ENCODE assay signal across 9 cellular contexts in genomic region chr4:106329027-106329618, GRCh38. TPM values are rescaled to one million over a fixed set of nuclear protein-coding genes. Genes with fewer than 3 reads are reported as not detected.
DNase-seq lines count a peak whose midpoint lies in the region; ATAC-seq, FAIRE-seq and TF ChIP-seq lines count a peak whose summit lies in the region.
"Had no signal": no experiment of that assay in that cellular context is flagged by ENCODE, and none has a peak within 500 bp of the region (broad histone marks: within the 10 kb centered on the region; RNA-seq: fewer than 3 reads in every experiment).

No MANE protein-coding gene starts in this region.

- TF ChIP-seq CTCF in SU-DHL-6 (IDR thresholded peaks at IDR 0.05; ENCODE audit: insufficient read depth, low read length, poor library complexity, severe bottlenecking) (peak; percentile 20), fibroblast of pulmonary artery (IDR thresholded peaks at IDR 0.05; ENCODE audit: low read length, missing control alignments) (peak; percentile 84)

- H3K9me2 ChIP-seq in SU-DHL-6 (replicated peaks; ENCODE audit: insufficient read depth, low read length), result no peaks in the 10 kb centered on the region

- H3K79me2 ChIP-seq in SU-DHL-6 (ENCODE audit: insufficient read depth, low read length), result no peaks in the 10 kb centered on the region; the same call in 1 of the 2 replicates

- H3K9me3 ChIP-seq in SU-DHL-6 (ENCODE audit: insufficient read depth, low read length) (no peaks in the 10 kb centered on the region), small intestine (ENCODE audit: control insufficient read depth, low read depth) (no peaks in the 10 kb centered on the region)

- no peaks in the 10 kb centered on the region for H3K4me1 ChIP-seq in small intestine (ENCODE audit: control insufficient read depth in 2 of 2, insufficient read depth in 1 of 2, low read depth in 1 of 2, low read length in 1 of 2)

- ATAC-seq in GM21381 (IDR thresholded peaks at IDR 0.05; ENCODE audit: unreplicated experiment), result peak; percentile 86
- ATAC-seq in HG03571 (IDR thresholded peaks at IDR 0.05; ENCODE audit: unreplicated experiment), result peak; percentile 50

- H3K4me3 ChIP-seq in SU-DHL-6 (ENCODE audit: insufficient read depth, low read length, poor library complexity, severe bottlenecking) (no peak overlapping the region), fibroblast of pulmonary artery (replicated peaks; ENCODE audit: low read depth, low read length) (no peak overlapping the region), small intestine (ENCODE audit: low read depth in 1 of 2, low read length in 2 of 2) (no peak overlapping the region)

- no peak overlapping the region for H3K4me2 ChIP-seq in SU-DHL-6 (ENCODE audit: low read depth, low read length, poor library complexity, severe bottlenecking)

- H3K9ac ChIP-seq in SU-DHL-6 (ENCODE audit: low read length), result no peak overlapping the region

- 29 to 37% (median 36%) methylated on average over 1 of the region's 1 CpG for WGBS in small intestine, 3 donors

- no peak for FAIRE-seq in small intestine (lab: Jason Lieb, UNC)

- H3K27me3 ChIP-seq in SU-DHL-6 (ENCODE audit: low read length), result no peaks in the 10 kb centered on the region
- no peaks in the 10 kb centered on the region for H3K27me3 ChIP-seq in small intestine (ENCODE audit: control insufficient read depth in 2 of 2, insufficient read depth in 2 of 2, low read length in 2 of 2)

- H4K20me1 ChIP-seq in SU-DHL-6 (ENCODE audit: low read depth, low read length), result no peaks in the 10 kb centered on the region

- H3K27ac ChIP-seq in SU-DHL-6 (ENCODE audit: low read depth, low read length), result no peak overlapping the region
- H3K27ac ChIP-seq in small intestine (ENCODE audit: low read depth in 1 of 2, low read length in 1 of 2), result no peak overlapping the region

- peaks cover 2% of the 10 kb centered on the region; the same call in 1 of the 2 replicates for H3K36me3 ChIP-seq in SU-DHL-6 (ENCODE audit: low read length)
- H3K36me3 ChIP-seq in small intestine (ENCODE audit: control insufficient read depth in 2 of 2, insufficient read depth in 2 of 2, low read length in 2 of 2), result peaks cover 3 to 9% of the 10 kb centered on the region in 2 donors

- no peaks in the 10 kb centered on the region; the same call in 1 of the 2 replicates for H3F3A ChIP-seq in SU-DHL-6 (ENCODE audit: insufficient read depth)

- DNase-seq in NCI-H1694 treated with DMSO at 0.1 percent for 48 hours (lab: John Stamatoyannopoulos, UW) (peak; percentile 3), NCI-H1694 (lab: John Stamatoyannopoulos, UW) (no peak), fibroblast of pulmonary artery (ENCODE audit: low read depth) (peak; percentile 67), small intestine (peak; percentile 44)
- DNase-seq in activated CD4-positive, alpha-beta T cell treated with anti-CD3 and anti-CD28 coated beads for 4 hours, result no peak

- no peak overlapping the region for H2AFZ ChIP-seq in SU-DHL-6 (ENCODE audit: low read depth, low read length, severe bottlenecking)

RNA-seq across cellular contexts. Expression of gene AIMP1, which starts 12.8 kb away (rescaled TPM):
- 10 to 100 TPM; 34.4 to 38.9 (median 35.9) TPM for polyA plus RNA-seq in small intestine

RNA-seq across cellular contexts. Expression of gene TBCK, which starts 13.1 kb away (rescaled TPM):
- polyA plus RNA-seq in small intestine, result 10 to 100 TPM in 1 of 3 donors, 1 to 10 TPM in 2; 5.1 to 10.1 (median 8.5) TPM

RNA-seq across cellular contexts. Expression of gene GIMD1, which starts 39.5 kb away (rescaled TPM):
- polyA plus RNA-seq in small intestine, result 100 to 1,000 TPM in 2 of 3 donors, 10 to 100 TPM in 1; 25.4 to 144 (median 114) TPM
- polyA plus RNA-seq: CD4-positive, alpha-beta memory T cell had no signal

Comparison
In these comparisons a context has a peak if more than half of its experiments do, and no peak if none do; other contexts are left out.
1. DNase-seq: peak in NCI-H1694 treated with DMSO at 0.1 percent for 48 hours (single experiment), fibroblast of pulmonary artery (single experiment) and small intestine (single experiment); none in NCI-H1694 (single experiment) and activated CD4-positive, alpha-beta T cell treated with anti-CD3 and anti-CD28 coated beads for 4 hours (0 of 2).